ENCODE assay signal across 1 cellular context in the genomic region with DNA sequence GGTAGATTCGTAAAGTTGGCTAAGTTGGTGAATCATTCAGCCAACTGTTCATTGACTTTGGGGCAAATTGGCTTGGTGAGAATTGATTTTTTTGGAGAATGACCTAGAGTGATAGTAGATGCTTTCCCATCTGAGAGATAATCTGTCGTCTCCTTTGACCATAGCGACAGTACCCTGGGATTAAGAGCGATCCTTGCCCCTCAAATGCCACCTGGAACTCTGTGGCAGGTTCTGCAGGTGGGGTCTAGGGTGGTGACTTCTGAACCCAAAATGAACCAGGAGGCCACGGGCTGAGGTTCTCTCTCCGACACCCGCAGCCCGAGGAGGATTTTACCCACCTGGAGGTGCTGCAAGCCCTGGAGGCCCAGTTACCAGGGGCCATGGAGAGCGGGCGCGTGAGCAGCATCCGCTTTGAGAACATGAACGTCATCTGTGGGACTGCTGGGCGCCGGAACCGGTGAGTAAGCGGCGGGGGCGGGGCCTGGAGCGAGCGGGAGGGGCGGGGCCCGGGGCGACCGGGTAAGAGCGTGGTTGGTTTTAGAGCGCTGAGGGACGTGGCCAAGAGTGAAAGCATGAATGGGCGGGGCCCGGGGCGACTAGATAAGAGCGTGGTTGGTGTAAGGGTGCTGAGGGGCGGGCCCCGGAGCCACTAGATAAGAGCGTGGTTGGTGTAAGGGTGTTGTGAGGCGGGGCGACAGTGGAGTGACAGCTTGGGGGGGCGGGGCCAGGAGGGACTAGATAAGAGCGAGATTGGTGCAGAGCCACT.
TF ChIP-seq lines count a peak whose summit lies in the region.

No MANE protein-coding gene starts in this region.

TF ChIP-seq in K562, 482 proteins besides CTCF, POLR2A, EP300 and RAD21 (continued from another document and continues in another):
- TF ChIP-seq, protein P1, sequence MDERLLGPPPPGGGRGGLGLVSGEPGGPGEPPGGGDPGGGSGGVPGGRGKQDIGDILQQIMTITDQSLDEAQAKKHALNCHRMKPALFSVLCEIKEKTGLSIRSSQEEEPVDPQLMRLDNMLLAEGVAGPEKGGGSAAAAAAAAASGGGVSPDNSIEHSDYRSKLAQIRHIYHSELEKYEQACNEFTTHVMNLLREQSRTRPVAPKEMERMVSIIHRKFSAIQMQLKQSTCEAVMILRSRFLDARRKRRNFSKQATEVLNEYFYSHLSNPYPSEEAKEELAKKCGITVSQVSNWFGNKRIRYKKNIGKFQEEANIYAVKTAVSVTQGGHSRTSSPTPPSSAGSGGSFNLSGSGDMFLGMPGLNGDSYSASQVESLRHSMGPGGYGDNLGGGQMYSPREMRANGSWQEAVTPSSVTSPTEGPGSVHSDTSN (CRISPR knock-in tag; IDR thresholded peaks at IDR 0.05; ENCODE audit: low read depth) = peak; percentile 89
- TF ChIP-seq, protein P1 (tag; conservative IDR thresholded peaks at IDR 0.05; ENCODE audit: low read depth) = peak; percentile 99
- TF ChIP-seq, protein P2, sequence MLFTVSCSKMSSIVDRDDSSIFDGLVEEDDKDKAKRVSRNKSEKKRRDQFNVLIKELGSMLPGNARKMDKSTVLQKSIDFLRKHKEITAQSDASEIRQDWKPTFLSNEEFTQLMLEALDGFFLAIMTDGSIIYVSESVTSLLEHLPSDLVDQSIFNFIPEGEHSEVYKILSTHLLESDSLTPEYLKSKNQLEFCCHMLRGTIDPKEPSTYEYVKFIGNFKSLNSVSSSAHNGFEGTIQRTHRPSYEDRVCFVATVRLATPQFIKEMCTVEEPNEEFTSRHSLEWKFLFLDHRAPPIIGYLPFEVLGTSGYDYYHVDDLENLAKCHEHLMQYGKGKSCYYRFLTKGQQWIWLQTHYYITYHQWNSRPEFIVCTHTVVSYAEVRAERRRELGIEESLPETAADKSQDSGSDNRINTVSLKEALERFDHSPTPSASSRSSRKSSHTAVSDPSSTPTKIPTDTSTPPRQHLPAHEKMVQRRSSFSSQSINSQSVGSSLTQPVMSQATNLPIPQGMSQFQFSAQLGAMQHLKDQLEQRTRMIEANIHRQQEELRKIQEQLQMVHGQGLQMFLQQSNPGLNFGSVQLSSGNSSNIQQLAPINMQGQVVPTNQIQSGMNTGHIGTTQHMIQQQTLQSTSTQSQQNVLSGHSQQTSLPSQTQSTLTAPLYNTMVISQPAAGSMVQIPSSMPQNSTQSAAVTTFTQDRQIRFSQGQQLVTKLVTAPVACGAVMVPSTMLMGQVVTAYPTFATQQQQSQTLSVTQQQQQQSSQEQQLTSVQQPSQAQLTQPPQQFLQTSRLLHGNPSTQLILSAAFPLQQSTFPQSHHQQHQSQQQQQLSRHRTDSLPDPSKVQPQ (CRISPR knock-in tag; IDR thresholded peaks at IDR 0.05; ENCODE audit: borderline replicate concordance) = no peak
- TF ChIP-seq ZNF445 (CRISPR knock-in tag; IDR thresholded peaks at IDR 0.05; ENCODE audit: low read depth) (no peak), HDAC8 (tag; IDR thresholded peaks at IDR 0.05) (no peak), EZH2 (IDR thresholded peaks at IDR 0.05; ENCODE audit: borderline replicate concordance, low read depth, low read length) (no peak), BCOR (IDR thresholded peaks at IDR 0.05) (no peak), SAFB (IDR thresholded peaks at IDR 0.05; ENCODE audit: borderline replicate concordance, low read depth, low read length) (no peak), WHSC1 (IDR thresholded peaks at IDR 0.05; ENCODE audit: low read length) (no peak), SRSF3 (IDR thresholded peaks at IDR 0.05; ENCODE audit: insufficient read depth, low read length) (no peak), KAT7 (CRISPR knock-in tag; IDR thresholded peaks at IDR 0.05; ENCODE audit: borderline replicate concordance) (no peak; the same call in 1 of the 2 replicates), MED1 (CRISPR knock-in tag; IDR thresholded peaks at IDR 0.05; ENCODE audit: borderline replicate concordance) (no peak), NCOA1 (IDR thresholded peaks at IDR 0.05; ENCODE audit: low read depth) (no peak), PHF8 (IDR thresholded peaks at IDR 0.05; ENCODE audit: borderline replicate concordance, low read length) (peak; percentile 75), ZNF584 (CRISPR knock-in tag; IDR thresholded peaks at IDR 0.05; ENCODE audit: low read depth) (no peak; the same call in 1 of the 2 replicates), BRD4 (IDR thresholded peaks at IDR 0.05) (peak; percentile 89; the same call in 1 of the 2 replicates), PRPF4 (IDR thresholded peaks at IDR 0.05; ENCODE audit: insufficient read depth, low read depth, low read length, poor library complexity, severe bottlenecking) (no peak)
- TF ChIP-seq, protein P3, sequence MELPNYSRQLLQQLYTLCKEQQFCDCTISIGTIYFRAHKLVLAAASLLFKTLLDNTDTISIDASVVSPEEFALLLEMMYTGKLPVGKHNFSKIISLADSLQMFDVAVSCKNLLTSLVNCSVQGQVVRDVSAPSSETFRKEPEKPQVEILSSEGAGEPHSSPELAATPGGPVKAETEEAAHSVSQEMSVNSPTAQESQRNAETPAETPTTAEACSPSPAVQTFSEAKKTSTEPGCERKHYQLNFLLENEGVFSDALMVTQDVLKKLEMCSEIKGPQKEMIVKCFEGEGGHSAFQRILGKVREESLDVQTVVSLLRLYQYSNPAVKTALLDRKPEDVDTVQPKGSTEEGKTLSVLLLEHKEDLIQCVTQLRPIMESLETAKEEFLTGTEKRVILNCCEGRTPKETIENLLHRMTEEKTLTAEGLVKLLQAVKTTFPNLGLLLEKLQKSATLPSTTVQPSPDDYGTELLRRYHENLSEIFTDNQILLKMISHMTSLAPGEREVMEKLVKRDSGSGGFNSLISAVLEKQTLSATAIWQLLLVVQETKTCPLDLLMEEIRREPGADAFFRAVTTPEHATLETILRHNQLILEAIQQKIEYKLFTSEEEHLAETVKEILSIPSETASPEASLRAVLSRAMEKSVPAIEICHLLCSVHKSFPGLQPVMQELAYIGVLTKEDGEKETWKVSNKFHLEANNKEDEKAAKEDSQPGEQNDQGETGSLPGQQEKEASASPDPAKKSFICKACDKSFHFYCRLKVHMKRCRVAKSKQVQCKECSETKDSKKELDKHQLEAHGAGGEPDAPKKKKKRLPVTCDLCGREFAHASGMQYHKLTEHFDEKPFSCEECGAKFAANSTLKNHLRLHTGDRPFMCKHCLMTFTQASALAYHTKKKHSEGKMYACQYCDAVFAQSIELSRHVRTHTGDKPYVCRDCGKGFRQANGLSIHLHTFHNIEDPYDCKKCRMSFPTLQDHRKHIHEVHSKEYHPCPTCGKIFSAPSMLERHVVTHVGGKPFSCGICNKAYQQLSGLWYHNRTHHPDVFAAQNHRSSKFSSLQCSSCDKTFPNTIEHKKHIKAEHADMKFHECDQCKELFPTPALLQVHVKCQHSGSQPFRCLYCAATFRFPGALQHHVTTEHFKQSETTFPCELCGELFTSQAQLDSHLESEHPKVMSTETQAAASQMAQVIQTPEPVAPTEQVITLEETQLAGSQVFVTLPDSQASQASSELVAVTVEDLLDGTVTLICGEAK (IDR thresholded peaks at IDR 0.05) = peak; percentile 20; the same call in 1 of the 2 replicates
- TF ChIP-seq, protein P3 (CRISPR knock-in tag; IDR thresholded peaks at IDR 0.05) = no peak
- TF ChIP-seq, protein P4, sequence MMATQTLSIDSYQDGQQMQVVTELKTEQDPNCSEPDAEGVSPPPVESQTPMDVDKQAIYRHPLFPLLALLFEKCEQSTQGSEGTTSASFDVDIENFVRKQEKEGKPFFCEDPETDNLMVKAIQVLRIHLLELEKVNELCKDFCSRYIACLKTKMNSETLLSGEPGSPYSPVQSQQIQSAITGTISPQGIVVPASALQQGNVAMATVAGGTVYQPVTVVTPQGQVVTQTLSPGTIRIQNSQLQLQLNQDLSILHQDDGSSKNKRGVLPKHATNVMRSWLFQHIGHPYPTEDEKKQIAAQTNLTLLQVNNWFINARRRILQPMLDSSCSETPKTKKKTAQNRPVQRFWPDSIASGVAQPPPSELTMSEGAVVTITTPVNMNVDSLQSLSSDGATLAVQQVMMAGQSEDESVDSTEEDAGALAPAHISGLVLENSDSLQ (IDR thresholded peaks at IDR 0.05) = peak; percentile 99
- TF ChIP-seq, protein P5, sequence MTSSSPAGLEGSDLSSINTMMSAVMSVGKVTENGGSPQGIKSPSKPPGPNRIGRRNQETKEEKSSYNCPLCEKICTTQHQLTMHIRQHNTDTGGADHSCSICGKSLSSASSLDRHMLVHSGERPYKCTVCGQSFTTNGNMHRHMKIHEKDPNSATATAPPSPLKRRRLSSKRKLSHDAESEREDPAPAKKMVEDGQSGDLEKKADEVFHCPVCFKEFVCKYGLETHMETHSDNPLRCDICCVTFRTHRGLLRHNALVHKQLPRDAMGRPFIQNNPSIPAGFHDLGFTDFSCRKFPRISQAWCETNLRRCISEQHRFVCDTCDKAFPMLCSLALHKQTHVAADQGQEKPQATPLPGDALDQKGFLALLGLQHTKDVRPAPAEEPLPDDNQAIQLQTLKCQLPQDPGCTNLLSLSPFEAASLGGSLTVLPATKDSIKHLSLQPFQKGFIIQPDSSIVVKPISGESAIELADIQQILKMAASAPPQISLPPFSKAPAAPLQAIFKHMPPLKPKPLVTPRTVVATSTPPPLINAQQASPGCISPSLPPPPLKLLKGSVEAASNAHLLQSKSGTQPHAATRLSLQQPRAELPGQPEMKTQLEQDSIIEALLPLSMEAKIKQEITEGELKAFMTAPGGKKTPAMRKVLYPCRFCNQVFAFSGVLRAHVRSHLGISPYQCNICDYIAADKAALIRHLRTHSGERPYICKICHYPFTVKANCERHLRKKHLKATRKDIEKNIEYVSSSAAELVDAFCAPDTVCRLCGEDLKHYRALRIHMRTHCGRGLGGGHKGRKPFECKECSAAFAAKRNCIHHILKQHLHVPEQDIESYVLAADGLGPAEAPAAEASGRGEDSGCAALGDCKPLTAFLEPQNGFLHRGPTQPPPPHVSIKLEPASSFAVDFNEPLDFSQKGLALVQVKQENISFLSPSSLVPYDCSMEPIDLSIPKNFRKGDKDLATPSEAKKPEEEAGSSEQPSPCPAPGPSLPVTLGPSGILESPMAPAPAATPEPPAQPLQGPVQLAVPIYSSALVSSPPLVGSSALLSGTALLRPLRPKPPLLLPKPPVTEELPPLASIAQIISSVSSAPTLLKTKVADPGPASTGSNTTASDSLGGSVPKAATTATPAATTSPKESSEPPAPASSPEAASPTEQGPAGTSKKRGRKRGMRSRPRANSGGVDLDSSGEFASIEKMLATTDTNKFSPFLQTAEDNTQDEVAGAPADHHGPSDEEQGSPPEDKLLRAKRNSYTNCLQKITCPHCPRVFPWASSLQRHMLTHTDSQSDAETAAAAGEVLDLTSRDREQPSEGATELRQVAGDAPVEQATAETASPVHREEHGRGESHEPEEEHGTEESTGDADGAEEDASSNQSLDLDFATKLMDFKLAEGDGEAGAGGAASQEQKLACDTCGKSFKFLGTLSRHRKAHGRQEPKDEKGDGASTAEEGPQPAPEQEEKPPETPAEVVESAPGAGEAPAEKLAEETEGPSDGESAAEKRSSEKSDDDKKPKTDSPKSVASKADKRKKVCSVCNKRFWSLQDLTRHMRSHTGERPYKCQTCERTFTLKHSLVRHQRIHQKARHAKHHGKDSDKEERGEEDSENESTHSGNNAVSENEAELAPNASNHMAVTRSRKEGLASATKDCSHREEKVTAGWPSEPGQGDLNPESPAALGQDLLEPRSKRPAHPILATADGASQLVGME (CRISPR knock-in tag; IDR thresholded peaks at IDR 0.05) = peak; percentile 70; the same call in 1 of the 2 replicates
- TF ChIP-seq, protein P6, sequence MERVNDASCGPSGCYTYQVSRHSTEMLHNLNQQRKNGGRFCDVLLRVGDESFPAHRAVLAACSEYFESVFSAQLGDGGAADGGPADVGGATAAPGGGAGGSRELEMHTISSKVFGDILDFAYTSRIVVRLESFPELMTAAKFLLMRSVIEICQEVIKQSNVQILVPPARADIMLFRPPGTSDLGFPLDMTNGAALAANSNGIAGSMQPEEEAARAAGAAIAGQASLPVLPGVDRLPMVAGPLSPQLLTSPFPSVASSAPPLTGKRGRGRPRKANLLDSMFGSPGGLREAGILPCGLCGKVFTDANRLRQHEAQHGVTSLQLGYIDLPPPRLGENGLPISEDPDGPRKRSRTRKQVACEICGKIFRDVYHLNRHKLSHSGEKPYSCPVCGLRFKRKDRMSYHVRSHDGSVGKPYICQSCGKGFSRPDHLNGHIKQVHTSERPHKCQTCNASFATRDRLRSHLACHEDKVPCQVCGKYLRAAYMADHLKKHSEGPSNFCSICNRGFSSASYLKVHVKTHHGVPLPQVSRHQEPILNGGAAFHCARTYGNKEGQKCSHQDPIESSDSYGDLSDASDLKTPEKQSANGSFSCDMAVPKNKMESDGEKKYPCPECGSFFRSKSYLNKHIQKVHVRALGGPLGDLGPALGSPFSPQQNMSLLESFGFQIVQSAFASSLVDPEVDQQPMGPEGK (CRISPR knock-in tag; IDR thresholded peaks at IDR 0.05; ENCODE audit: borderline replicate concordance) = no peak
